ENCODE assay signal across 14 cellular contexts in genomic region chr2:85088921-85089320, GRCh38. TPM values are rescaled to one million over a fixed set of nuclear protein-coding genes. Genes with fewer than 3 reads are reported as not detected.
DNase-seq lines count a peak whose midpoint lies in the region; ATAC-seq, FAIRE-seq and TF ChIP-seq lines count a peak whose summit lies in the region.
"Had no signal": no experiment of that assay in that cellular context is flagged by ENCODE, and none has a peak within 500 bp of the region (broad histone marks: within the 10 kb centered on the region; RNA-seq: fewer than 3 reads in every experiment).

No MANE protein-coding gene starts in this region.

- no peak for TF ChIP-seq EP300 in H1 (IDR thresholded peaks at IDR 0.05; ENCODE audit: borderline replicate concordance in 1 of 2, low read depth in 2 of 2, low read length in 2 of 2)

- H3K23ac ChIP-seq in H9 (ENCODE audit: insufficient read length, low read depth, low read length) (no peak overlapping the region), H1 (ENCODE audit: insufficient read length) (no peak overlapping the region)

- peaks cover 14 to 15% of the 10 kb centered on the region in 2 experiments for H3K9me3 Mint-ChIP-seq in H9
- H3K9me3 Mint-ChIP-seq: CD8-positive, alpha-beta memory T cell; HFFc6 had no signal

- peak; percentile 46 for DNase-seq in H9
- peak in 1 of 2 experiments; percentile 48 for DNase-seq in H1 (ENCODE audit: low read depth in 1 of 2, low spot score in 2 of 2)
- DNase-seq: BE2C; CD8-positive, alpha-beta memory T cell; GM23248; HCEC 1CT; HFFc6; IMR-90; KBM-7 had no signal

- peak; percentile 82 for FAIRE-seq in H1 (lab: Jason Lieb, UNC)
- FAIRE-seq: A549 had no signal

- H4K8ac ChIP-seq in H9 (replicated peaks; ENCODE audit: insufficient read length, low read depth, low read length) (no peak overlapping the region), H1 (ENCODE audit: extremely low read depth, insufficient read depth, low read length) (no peak overlapping the region)

- TF ChIP-seq RAD21 in H1 (IDR thresholded peaks at IDR 0.05 in 1 of 2, conservative IDR thresholded peaks at IDR 0.05 in 1 of 2; ENCODE audit: low read depth in 2 of 2, low read length in 2 of 2) = no peak

- H4K91ac ChIP-seq in H9 (ENCODE audit: insufficient read length, low read depth, low read length) (no peak overlapping the region), H1 (replicated peaks; ENCODE audit: insufficient read length, low read length) (no peak overlapping the region)

- H3K79me1 ChIP-seq in H9 (ENCODE audit: insufficient read depth, low read depth, low read length, poor library complexity, severe bottlenecking) (no peaks in the 10 kb centered on the region), H1 (ENCODE audit: low read depth, low read length) (no peaks in the 10 kb centered on the region)

- H2BK20ac ChIP-seq in H9 (ENCODE audit: low read depth, low read length, poor library complexity, severe bottlenecking) = no peak overlapping the region
- no peak overlapping the region for H2BK20ac ChIP-seq in H1 (ENCODE audit: low read length)

- H3K27me3 ChIP-seq in H9 (ENCODE audit: insufficient read depth, low read length) (no peaks in the 10 kb centered on the region), H1 (replicated peaks in 1 of 4; ENCODE audit: control insufficient read depth in 3 of 4, extremely low read depth in 1 of 4, insufficient read depth in 3 of 4, low read length in 3 of 4) (no peaks in the 10 kb centered on the region), iPS-20b (ENCODE audit: insufficient read depth, low read length) (no peaks in the 10 kb centered on the region)

- TF ChIP-seq CTCF in H9 (conservative IDR thresholded peaks at IDR 0.05) = no peak
- no peak for TF ChIP-seq CTCF in H1 (IDR thresholded peaks at IDR 0.05; ENCODE audit: control extremely low read depth in 1 of 3, insufficient read depth in 1 of 3, low read depth in 1 of 3, low read length in 3 of 3)

- H2BK12ac ChIP-seq in H9 (ENCODE audit: insufficient read length, low read depth, low read length) = no peak overlapping the region
- no peak overlapping the region for H2BK12ac ChIP-seq in H1 (ENCODE audit: low read depth, low read length)

- H3K9ac ChIP-seq in H9 (ENCODE audit: extremely low read depth, insufficient read length, low read length) (no peak overlapping the region), H1 (replicated peaks in 1 of 4; ENCODE audit: extremely low read depth in 1 of 4, low read depth in 3 of 4, low read length in 3 of 4) (no peak overlapping the region), iPS-20b (ENCODE audit: low read depth, low read length) (peak overlapping the region; percentile 10; the same call in 1 of the 2 replicates)
- H3K9ac ChIP-seq: GM23248 had no signal

- no peaks in the 10 kb centered on the region for H3K9me3 ChIP-seq in H9 (ENCODE audit: control insufficient read depth, low read depth, low read length)
- no peaks in the 10 kb centered on the region for H3K9me3 ChIP-seq in H1 (ENCODE audit: insufficient read depth in 2 of 2, low read depth in 1 of 2, low read length in 1 of 2)
- no peaks in the 10 kb centered on the region for H3K9me3 ChIP-seq in iPS-20b (ENCODE audit: insufficient read depth, low read depth, low read length)
- H3K9me3 ChIP-seq: A549, BE2C had no signal

- H3K56ac ChIP-seq in H9 (ENCODE audit: insufficient read length, low read depth, low read length) = no peak overlapping the region
- H3K56ac ChIP-seq in H1 (replicated peaks; ENCODE audit: insufficient read length, low read depth, low read length) = no peak overlapping the region

- H3K36me3 Mint-ChIP-seq in H9 (ENCODE audit: insufficient read depth in 1 of 3, low read depth in 3 of 3) = peaks cover 0 to 15% (median 7%) of the 10 kb centered on the region in 3 experiments; a peak in 5 of 7 replicates
- H3K36me3 Mint-ChIP-seq: CD8-positive, alpha-beta memory T cell had no signal

- H3K4me3 ChIP-seq in H1 (ENCODE audit: extremely low read depth in 1 of 4, insufficient read depth in 2 of 4, low read depth in 3 of 4, low read length in 4 of 4) = peak overlapping the region in 3 of 4 experiments; percentile 3 to 20 (median 12); a peak in 4 of 8 replicates
- H3K4me3 ChIP-seq in iPS-20b (ENCODE audit: low read length) = peak overlapping the region; percentile 25; the same call in 1 of the 2 replicates
- H3K4me3 ChIP-seq: A549, GM23248 had no signal

- ATAC-seq in HG03108 (IDR thresholded peaks at IDR 0.05; ENCODE audit: unreplicated experiment) (no peak), HG03439 (IDR thresholded peaks at IDR 0.05; ENCODE audit: unreplicated experiment) (no peak), GM18861 (IDR thresholded peaks at IDR 0.05; ENCODE audit: unreplicated experiment) (no peak)
- ATAC-seq: A549 had no signal

- H4K20me1 ChIP-seq in H9 (ENCODE audit: control insufficient read depth, insufficient read depth, insufficient read length) (no peaks in the 10 kb centered on the region), H1 (replicated peaks in 1 of 2; ENCODE audit: control insufficient read depth in 1 of 2, insufficient read depth in 2 of 2, low read length in 2 of 2) (no peaks in the 10 kb centered on the region)

- POLR2A ChIA-PET in H1 (lab: Charles Lee; ENCODE audit: partially characterized antibody) = interaction anchor here (1.1 kb wide), 1 partner anchor 33 kb away, joined by 4 read pairs; no protein-coding TSS in a partner anchor

- H3K4ac ChIP-seq in H9 (ENCODE audit: low read depth, low read length) (no peak overlapping the region), H1 (replicated peaks; ENCODE audit: insufficient read length, low read depth, low read length) (no peak overlapping the region)

- H3K4me1 ChIP-seq in H9 (ENCODE audit: insufficient read depth, low read length) (peaks cover 4% of the 10 kb centered on the region; the same call in 1 of the 2 replicates), H1 (replicated peaks in 1 of 4; ENCODE audit: control insufficient read depth in 3 of 4, insufficient read depth in 4 of 4, low read length in 3 of 4) (peaks cover 3 to 18% (median 9%) of the 10 kb centered on the region in 4 experiments), iPS-20b (ENCODE audit: insufficient read depth, low read length) (peaks cover 16% of the 10 kb centered on the region)
- H3K4me1 ChIP-seq: A549, BE2C had no signal

- H3K27ac Mint-ChIP-seq in H9 = peak overlapping the region; percentile 49 to 91 (median 79); a peak in 5 of 7 replicates
- H3K27ac Mint-ChIP-seq: CD8-positive, alpha-beta memory T cell; HFFc6 had no signal

- H3K14ac ChIP-seq in H9 (ENCODE audit: insufficient read depth, low read length) = no peak overlapping the region
- no peak overlapping the region for H3K14ac ChIP-seq in H1 (ENCODE audit: insufficient read length)

- H2AK5ac ChIP-seq in H9 (ENCODE audit: insufficient read length, low read length) (no peak overlapping the region), H1 (ENCODE audit: low read depth, low read length) (no peak overlapping the region)

- H2BK5ac ChIP-seq in H9 (ENCODE audit: insufficient read length, low read length) (no peak overlapping the region), H1 (ENCODE audit: low read depth, low read length) (peak overlapping the region; percentile 61; the same call in 1 of the 2 replicates)

- no peak for TF ChIP-seq POLR2A in H1 (IDR thresholded peaks at IDR 0.05; ENCODE audit: control extremely low read depth in 1 of 2, low read depth in 2 of 2, low read length in 2 of 2)

- no peak overlapping the region for H3T11ph ChIP-seq in H9 (ENCODE audit: low read length)

- H2BK15ac ChIP-seq in H9 (ENCODE audit: low read depth, low read length) (no peak overlapping the region), H1 (ENCODE audit: low read length) (0 out of 2 replicates have a peak overlapping the region, but pooled peaks have one; percentile 61)

- H4K5ac ChIP-seq in H9 (ENCODE audit: insufficient read length, low read depth, low read length) (no peak overlapping the region), H1 (ENCODE audit: insufficient read length, low read depth, low read length) (no peak overlapping the region)

- peaks cover 26 to 29% of the 10 kb centered on the region in 2 experiments for H3K4me1 Mint-ChIP-seq in H9
- H3K4me1 Mint-ChIP-seq: CD8-positive, alpha-beta memory T cell had no signal

- no peaks in the 10 kb centered on the region for H3K36me3 ChIP-seq in H1 (ENCODE audit: control insufficient read depth in 2 of 4, insufficient read depth in 4 of 4, low read length in 3 of 4)
- H3K36me3 ChIP-seq in iPS-20b (ENCODE audit: insufficient read depth, low read depth, low read length) = no peaks in the 10 kb centered on the region
- H3K36me3 ChIP-seq: BE2C had no signal

- no peaks in the 10 kb centered on the region for H3K79me2 ChIP-seq in H9 (ENCODE audit: insufficient read depth, low read length)
- H3K79me2 ChIP-seq in H1 (ENCODE audit: control insufficient read depth in 1 of 2, insufficient read depth in 2 of 2, low read length in 2 of 2) = no peaks in the 10 kb centered on the region

- peak overlapping the region; percentile 49 for H3K4me2 ChIP-seq in H9 (ENCODE audit: insufficient read depth, insufficient read length, low read length)
- H3K4me2 ChIP-seq in H1 (ENCODE audit: insufficient read depth in 1 of 2, low read depth in 2 of 2, low read length in 2 of 2) = peak overlapping the region; percentile 34 to 45
- H3K4me2 ChIP-seq: A549 had no signal

- peak overlapping the region; percentile 0 to 68; a peak in 3 of 5 replicates for H3K4me3 Mint-ChIP-seq in H9
- H3K4me3 Mint-ChIP-seq: CD8-positive, alpha-beta memory T cell; HFFc6 had no signal

- H3K27me3 Mint-ChIP-seq in H9 (ENCODE audit: low read depth) = peaks cover 12% of the 10 kb centered on the region

- WGBS in H9 (ENCODE audit: extremely low coverage, insufficient read length, low lambda C conversion rate) = no CpG with 5 or more reads among the region's 2 CpGs
- WGBS in H1 (ENCODE audit: extremely low coverage in 1 of 2, insufficient coverage in 1 of 2, insufficient read length in 1 of 2, insufficient replicate concordance in 2 of 2, low coverage in 1 of 2, low lambda C conversion rate in 2 of 2, missing lambda C conversion rate in 1 of 2), 2 experiments = 30% methylated on average over 2 of the region's 2 CpGs; no CpG with 5 or more reads in 1 of the 2 experiments

- H3K23me2 ChIP-seq in H9 (ENCODE audit: insufficient read length, low read depth, low read length, poor library complexity, severe bottlenecking) (peaks cover 4% of the 10 kb centered on the region), H1 (ENCODE audit: low read depth, low read length) (no peaks in the 10 kb centered on the region)

- H2BK120ac ChIP-seq in H9 (ENCODE audit: low read depth, low read length, poor library complexity, severe bottlenecking) (no peak overlapping the region), H1 (replicated peaks; ENCODE audit: low read depth, low read length) (no peak overlapping the region)

- no peak overlapping the region for H3K27ac ChIP-seq in H9 (ENCODE audit: insufficient read length, low read depth, low read length)
- H3K27ac ChIP-seq in H1 (ENCODE audit: low read depth, low read length) = no peak overlapping the region
- peak overlapping the region; percentile 27 for H3K27ac ChIP-seq in iPS-20b (ENCODE audit: low read length)
- H3K27ac ChIP-seq: A549, GM23248 had no signal

- no peak overlapping the region for H2AFZ ChIP-seq in H9 (ENCODE audit: low read length)
- H2AFZ ChIP-seq in H1 (ENCODE audit: low read length) = no peak overlapping the region
- H2AFZ ChIP-seq: GM23248 had no signal

- CTCF ChIA-PET in H1 (lab: Charles Lee; ENCODE audit: partially characterized antibody) = interaction anchor here (0.6 to 3.7 kb wide), 7 partner anchors 17 to 211 kb away, joined by 3 to 29 read pairs (median 4); partner anchors contain the start of gene TCF7L1

- no peak overlapping the region for H3K18ac ChIP-seq in H9 (ENCODE audit: insufficient read length, low read depth, low read length)
- no peak overlapping the region for H3K18ac ChIP-seq in H1 (ENCODE audit: extremely low read depth, low read length)

RNA-seq across cellular contexts. Expression of gene TCF7L1, which starts 44.3 kb away (rescaled TPM):
- total RNA-seq in H9 (2021) = 112 and 117 TPM in 2 replicates
- 108 and 110 TPM in 2 replicates for total RNA-seq in H1 (2021; fragmentation: NEBNext Ultra II Directional; extraction: Animal tissue kit (Norgen Biotek cat#: 25700))
- 27.5 and 49.5 TPM in 2 replicates for polyA plus RNA-seq in H1 (2011; rRNA removed)
- polyA plus RNA-seq in H1 (2011; cell fraction: cytosol; rRNA removed) = 11.0 TPM
- 53.7 TPM for polyA plus RNA-seq in H1 (2011; cell fraction: nucleus; rRNA removed)
- polyA plus RNA-seq in H1 (2012, experiment 1 of 2) = 117 to 131 TPM (median 126 TPM) in 4 replicates
- 142 TPM for polyA plus RNA-seq in H1 (2012, experiment 2 of 2)
- 141 TPM for polyA plus RNA-seq in H1 (2013, experiment 1 of 2)
- 141 TPM for polyA plus RNA-seq in H1 (2013, experiment 2 of 2)
- polyA minus RNA-seq in H1 (2011; rRNA and poly(A)+ RNA removed) = 15.5 and 22.8 TPM in 2 replicates
- 31.3 TPM for polyA minus RNA-seq in H1 (2011; cell fraction: cytosol; rRNA and poly(A)+ RNA removed)
- 52.8 TPM for polyA minus RNA-seq in H1 (2011; cell fraction: nucleus; rRNA and poly(A)+ RNA removed)
- total RNA-seq: CD8-positive, alpha-beta memory T cell had no signal
